12 cellular contexts compared by ENCODE assay signal in genomic region chr15:96337991-96338771, GRCh38. TPM values are rescaled to one million over a fixed set of nuclear protein-coding genes. Genes with fewer than 3 reads are reported as not detected.
DNase-seq lines count a peak whose midpoint lies in the region; ATAC-seq, FAIRE-seq and TF ChIP-seq lines count a peak whose summit lies in the region.
"Had no signal": no experiment of that assay in that cellular context is flagged by ENCODE, and none has a peak within 500 bp of the region (broad histone marks: within the 10 kb centered on the region; RNA-seq: fewer than 3 reads in every experiment).

No MANE protein-coding gene starts in this region.

- FAIRE-seq in A549 (lab: Jason Lieb, UNC) = no peak

- POLR2A ChIA-PET in A549 (lab: Yijun Ruan, JAX) = interaction anchor here (3.3 kb wide), 1 partner anchor 8 kb away, joined by 113 read pairs; the partner anchor contains the start of gene NR2F2

- H3K36me3 ChIP-seq in KMS-11 (ENCODE audit: insufficient read depth) (no peaks in the 10 kb centered on the region), endocrine pancreas (ENCODE audit: control insufficient read depth, insufficient read depth, low read length) (no peaks in the 10 kb centered on the region), neural progenitor cell (peaks cover 21% of the 10 kb centered on the region)
- H3K36me3 ChIP-seq: BLaER1 had no signal

- WGBS in A549 (ENCODE audit: missing lambda C conversion rate) = 46% methylated on average over 5 of the region's 5 CpGs

- H3K4me3 ChIP-seq in A549 (peak overlapping the region; percentile 67; the same call in 2 of the 3 replicates), KMS-11 (IDR thresholded peaks at IDR 0.05; ENCODE audit: insufficient read depth, low read depth, low read length) (no peak overlapping the region), endocrine pancreas (ENCODE audit: control insufficient read depth, insufficient read depth, low read length) (peak overlapping the region; percentile 68), neural progenitor cell (peak overlapping the region; percentile 92)
- H3K4me3 ChIP-seq: BLaER1 had no signal

- H3K27me3 ChIP-seq in KMS-11 (ENCODE audit: insufficient read depth, low read depth) (no peaks in the 10 kb centered on the region), endocrine pancreas (ENCODE audit: control insufficient read depth, insufficient read depth, low read length) (no peaks in the 10 kb centered on the region), neural progenitor cell (peaks cover 23% of the 10 kb centered on the region)

- H3K27ac ChIP-seq in A549 (peak overlapping the region; percentile 93 to 98), KMS-11 (no peak overlapping the region), neural progenitor cell (no peak overlapping the region)
- H3K27ac ChIP-seq: BLaER1 had no signal

- no peak for TF ChIP-seq CTCF in A549 (IDR thresholded peaks at IDR 0.05)
- no peak for TF ChIP-seq CTCF in KMS-11 (conservative IDR thresholded peaks at IDR 0.05; ENCODE audit: low read depth, low read length)
- TF ChIP-seq CTCF in neural progenitor cell (IDR thresholded peaks at IDR 0.05) = no peak
- no peak for TF ChIP-seq CTCF in GM20000 (IDR thresholded peaks at IDR 0.05; ENCODE audit: extremely low read depth, missing control alignments)

- no peak for ATAC-seq in A549
- no peak for ATAC-seq in HG03108 (IDR thresholded peaks at IDR 0.05; ENCODE audit: unreplicated experiment)
- no peak for ATAC-seq in GM21576 (IDR thresholded peaks at IDR 0.05; ENCODE audit: unreplicated experiment)

- no peak for TF ChIP-seq EP300 in A549 (IDR thresholded peaks at IDR 0.05)

- peak overlapping the region; percentile 94 for H3K4me2 ChIP-seq in A549
- peak overlapping the region; percentile 96 for H3K4me2 ChIP-seq in KMS-11
- peak overlapping the region; percentile 98 for H3K4me2 ChIP-seq in neural progenitor cell
- H3K4me2 ChIP-seq: BLaER1 had no signal

- peak overlapping the region; percentile 88 for H3K27ac Mint-ChIP-seq in neural progenitor cell
- H3K27ac Mint-ChIP-seq: immature natural killer cell had no signal

- CTCF ChIA-PET in A549 (lab: Yijun Ruan, JAX) = interaction anchor here (0.6 to 13.3 kb wide), 3 partner anchors 9 to 529 kb away, joined by 5 to 280 read pairs (median 27); partner anchors contain the start of gene NR2F2

- H3K4me1 ChIP-seq in A549 = peaks cover 59% of the 10 kb centered on the region
- peaks cover 50% of the 10 kb centered on the region for H3K4me1 ChIP-seq in KMS-11 (ENCODE audit: low read depth, poor library complexity, severe bottlenecking)
- no peaks in the 10 kb centered on the region for H3K4me1 ChIP-seq in endocrine pancreas (ENCODE audit: control insufficient read depth, insufficient read depth, low read length)
- H3K4me1 ChIP-seq in neural progenitor cell = peaks cover 54% of the 10 kb centered on the region
- H3K4me1 ChIP-seq: BLaER1 had no signal

- H3K36me3 Mint-ChIP-seq in neural progenitor cell = peaks cover 57% of the 10 kb centered on the region
- H3K36me3 Mint-ChIP-seq: immature natural killer cell had no signal

- H2AFZ ChIP-seq in KMS-11 (ENCODE audit: low read depth) = no peak overlapping the region
- no peak overlapping the region for H2AFZ ChIP-seq in neural progenitor cell (replicated peaks)

- H3K9ac ChIP-seq in KMS-11 (no peak overlapping the region), endocrine pancreas (ENCODE audit: control insufficient read depth, insufficient read depth, low read length) (no peak overlapping the region), neural progenitor cell (no peak overlapping the region)
- H3K9ac ChIP-seq: BLaER1 had no signal

- H3K9me3 ChIP-seq in A549 = no peaks in the 10 kb centered on the region
- H3K9me3 ChIP-seq in endocrine pancreas (ENCODE audit: control insufficient read depth, low read length) = no peaks in the 10 kb centered on the region
- no peaks in the 10 kb centered on the region for H3K9me3 ChIP-seq in neural progenitor cell (ENCODE audit: low read depth)

- DNase-seq in A549 (ENCODE audit: low read depth in 1 of 2, low spot score in 1 of 2) (no peak), neural progenitor cell (ENCODE audit: low spot score) (peak; percentile 4), GM20000 (ENCODE audit: low spot score) (no peak), NCI-H446 treated with DMSO at 0.1 percent for 48 hours (lab: John Stamatoyannopoulos, UW) (no peak)
- DNase-seq: activated CD4-positive, alpha-beta T cell treated with anti-CD3 and anti-CD28 coated beads for 1 hour; amniotic stem cell; immature natural killer cell had no signal

- peaks cover 61% of the 10 kb centered on the region for H3K4me1 Mint-ChIP-seq in neural progenitor cell

- TF ChIP-seq POLR2A in A549 (IDR thresholded peaks at IDR 0.05; ENCODE audit: low read length) = no peak

- TF ChIP-seq RAD21 in A549 (conservative IDR thresholded peaks at IDR 0.05 in 1 of 2, IDR thresholded peaks at IDR 0.05 in 1 of 2) = no peak

- peaks cover 85% of the 10 kb centered on the region for H3F3A ChIP-seq in neural progenitor cell (ENCODE audit: low read depth)

- H3K9me3 Mint-ChIP-seq in neural progenitor cell = peaks cover 2% of the 10 kb centered on the region

- H4K20me1 ChIP-seq in KMS-11 (ENCODE audit: insufficient read depth) = no peaks in the 10 kb centered on the region
- H4K20me1 ChIP-seq in neural progenitor cell (ENCODE audit: low read depth) = peaks cover 97% of the 10 kb centered on the region

- peak overlapping the region; percentile 96 for H3K4me3 Mint-ChIP-seq in neural progenitor cell
- H3K4me3 Mint-ChIP-seq: immature natural killer cell had no signal

- H3K27me3 Mint-ChIP-seq in neural progenitor cell (ENCODE audit: insufficient read depth, low read depth) = peaks cover 31% of the 10 kb centered on the region

- H3K79me2 ChIP-seq in KMS-11 (ENCODE audit: insufficient read depth, low read depth) (peaks cover 34% of the 10 kb centered on the region), neural progenitor cell (ENCODE audit: low read depth) (peaks cover 100% of the 10 kb centered on the region)

TF ChIP-seq in A549, 52 proteins besides CTCF, POLR2A, EP300 and RAD21:
- no peak for TF ChIP-seq BHLHE40 (IDR thresholded peaks at IDR 0.05; ENCODE audit: low read depth, low read length)
- TF ChIP-seq ZSCAN20 (CRISPR knock-in tag; IDR thresholded peaks at IDR 0.05) = no peak
- TF ChIP-seq NR3C1 (IDR thresholded peaks at IDR 0.05) = no peak
- TF ChIP-seq CEBPB (IDR thresholded peaks at IDR 0.05) = no peak
- no peak for TF ChIP-seq CHD4 (IDR thresholded peaks at IDR 0.05; ENCODE audit: borderline replicate concordance)
- no peak for TF ChIP-seq FOSL2 (IDR thresholded peaks at IDR 0.05)
- no peak for TF ChIP-seq FOSL2 (CRISPR knock-in tag; IDR thresholded peaks at IDR 0.05)
- no peak for TF ChIP-seq HOXA7 (CRISPR knock-in tag; IDR thresholded peaks at IDR 0.05)
- TF ChIP-seq POLR2AphosphoS2 (conservative IDR thresholded peaks at IDR 0.05; ENCODE audit: low read length) = no peak
TF ChIP-seq in A549: peak in this region for 0.

RNA-seq across cellular contexts. Expression of gene NR2F2, which starts 7.7 kb away (rescaled TPM):
- polyA plus RNA-seq in A549 (2011; rRNA removed) (11.8 and 14.4 TPM in 2 replicates), A549 (2017; fragmentation: RNase III; extraction: RNeasy Plus Mini Kit Qiagen cat#74134 plus additional on column Dnase treatment) (14.4 to 15.7 TPM (median 15.3 TPM) in 3 replicates)
- 14.2 and 17.8 TPM in 2 replicates for polyA plus RNA-seq in A549 (2012; cell fraction: cytosol; rRNA removed)
- polyA plus RNA-seq in A549 (2012; cell fraction: nucleus; rRNA removed) = 10.9 and 18.7 TPM in 2 replicates
- polyA minus RNA-seq in A549 (2011; rRNA and poly(A)+ RNA removed) = 5.7 and 14.9 TPM in 2 replicates
- total RNA-seq in neural progenitor cell (ENCODE audit: low replicate concordance) = 24.6 and 32.1 TPM in 2 replicates
- polyA plus RNA-seq: immature natural killer cell had no signal

Comparison
In these comparisons a context has a peak if more than half of its experiments do, and no peak if none do; other contexts are left out.
1. H3K27ac ChIP-seq: peak in A549 (2 of 2); none in KMS-11 (single experiment) and neural progenitor cell (single experiment).
2. Peak in every context shown above with its lines, with median percentiles within 50 percentile points of each other: H3K4me2 ChIP-seq.